ENCODE assay signal across 11 cellular contexts in the genomic region with DNA sequence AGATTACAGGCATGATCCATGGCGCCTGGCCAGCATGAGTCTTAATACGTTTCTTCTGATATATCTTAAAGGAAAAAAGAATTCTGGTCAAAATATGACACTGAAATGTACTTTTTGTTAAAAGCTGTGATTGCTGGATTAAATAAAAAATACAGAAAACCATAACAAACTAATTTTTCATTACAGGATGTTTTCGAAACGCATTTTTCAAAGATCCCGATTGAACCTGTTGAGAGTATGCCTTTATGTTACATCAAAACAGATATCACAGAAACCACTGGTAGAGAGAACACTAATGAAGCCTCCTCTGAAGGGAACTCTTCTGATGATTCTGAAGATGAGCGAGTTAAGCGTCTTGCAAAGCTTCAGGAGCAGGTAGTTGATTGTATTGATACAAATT. TPM values are rescaled to one million over a fixed set of nuclear protein-coding genes. Genes with fewer than 3 reads are reported as not detected.
"Had no signal": no experiment of that assay in that cellular context is flagged by ENCODE, and none has a peak within 500 bp of the region (broad histone marks: within the 10 kb centered on the region; RNA-seq: fewer than 3 reads in every experiment).

No MANE protein-coding gene starts in this region.

- H3K4me3 ChIP-seq: GM23248, HAP-1 had no signal

- H3K4me1 ChIP-seq: HAP-1 had no signal

- H3K9ac ChIP-seq: GM23248 had no signal

- H2AFZ ChIP-seq: GM23248 had no signal

- H3K9me3 ChIP-seq: HAP-1 had no signal

- H3K36me3 ChIP-seq: HAP-1 had no signal

- FAIRE-seq: H1, H54 had no signal

- H3K27ac Mint-ChIP-seq: HFFc6 had no signal

- H3K27ac ChIP-seq: GM23248 had no signal

- H3K4me3 Mint-ChIP-seq: H9, HFFc6 had no signal

- DNase-seq: GM23248, GOT3, H7, H9, HCEC 1CT, HFFc6 had no signal

- H3K9me3 Mint-ChIP-seq: H9, HFFc6 had no signal

- H3K4me1 Mint-ChIP-seq: H9 had no signal

- ATAC-seq: HCT116 had no signal

RNA-seq across cellular contexts. Expression of gene BRDT, which starts 30.2 kb away (rescaled TPM):
- total RNA-seq: GM23248, H1, H4, HFFc6 had no signal
- polyA plus RNA-seq: GM23248 had no signal

RNA-seq across cellular contexts. Expression of gene EPHX4, which starts 50.4 kb away (rescaled TPM):
- total RNA-seq: GM23248 had no signal
- polyA plus RNA-seq: GM23248 had no signal
